In the genomic region with DNA sequence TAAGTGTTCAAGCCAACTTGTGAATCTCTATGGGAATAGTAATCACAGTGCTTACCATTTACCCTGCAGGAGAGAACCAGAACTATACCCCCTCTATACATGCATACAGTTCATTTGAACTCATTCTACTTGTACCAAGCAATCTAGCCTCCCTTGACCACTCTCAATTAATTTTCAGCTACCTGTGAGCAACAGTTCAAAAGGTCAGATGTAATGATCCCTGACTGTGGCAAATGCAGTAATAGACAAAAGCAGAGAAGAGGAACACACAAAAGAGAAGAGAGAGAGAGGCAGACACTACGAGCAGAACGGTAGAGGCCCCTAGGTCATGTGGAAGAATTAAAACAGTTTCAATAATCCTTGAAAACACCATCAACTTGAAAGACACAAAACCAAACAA, we compare ENCODE assay signal across 1 cellular context.
TF ChIP-seq lines count a peak whose summit lies in the region.

No MANE protein-coding gene starts in this region.

TF ChIP-seq in H1, 55 proteins besides CTCF, POLR2A, EP300 and RAD21:
- no peak for TF ChIP-seq TCF12 (IDR thresholded peaks at IDR 0.05; ENCODE audit: low read depth, low read length)
- TF ChIP-seq RFX5 (IDR thresholded peaks at IDR 0.05; ENCODE audit: borderline replicate concordance, low read depth, low read length): no peak
- no peak for TF ChIP-seq RBBP5 (IDR thresholded peaks at IDR 0.05; ENCODE audit: borderline replicate concordance, low read depth, low read length)
- no peak for TF ChIP-seq SIRT6 (IDR thresholded peaks at IDR 0.05; ENCODE audit: low read length)
- no peak for TF ChIP-seq TBP (IDR thresholded peaks at IDR 0.05; ENCODE audit: low read depth, low read length)
- no peak for TF ChIP-seq GTF2F1 (IDR thresholded peaks at IDR 0.05; ENCODE audit: borderline replicate concordance, low read depth, low read length)
- TF ChIP-seq SUZ12 (IDR thresholded peaks at IDR 0.05; ENCODE audit: low read length): no peak
- no peak for TF ChIP-seq MAFK (IDR thresholded peaks at IDR 0.05; ENCODE audit: low read depth, low read length)
- TF ChIP-seq, protein P1, sequence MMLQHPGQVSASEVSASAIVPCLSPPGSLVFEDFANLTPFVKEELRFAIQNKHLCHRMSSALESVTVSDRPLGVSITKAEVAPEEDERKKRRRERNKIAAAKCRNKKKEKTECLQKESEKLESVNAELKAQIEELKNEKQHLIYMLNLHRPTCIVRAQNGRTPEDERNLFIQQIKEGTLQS (IDR thresholded peaks at IDR 0.05; ENCODE audit: insufficient read depth, low read depth, low read length): no peak
- TF ChIP-seq CBX5 (IDR thresholded peaks at IDR 0.05; ENCODE audit: low read depth, low read length): no peak
- no peak for TF ChIP-seq SP1 (IDR thresholded peaks at IDR 0.05; ENCODE audit: low read depth, low read length)
- no peak for TF ChIP-seq HDAC2 (IDR thresholded peaks at IDR 0.05; ENCODE audit: borderline replicate concordance in 1 of 2, low read depth in 2 of 2, low read length in 2 of 2)
- TF ChIP-seq CEBPB (IDR thresholded peaks at IDR 0.05; ENCODE audit: low read depth, low read length): no peak
- no peak for TF ChIP-seq KDM5A (IDR thresholded peaks at IDR 0.05; ENCODE audit: low read length)
- no peak for TF ChIP-seq ZNF274 (IDR thresholded peaks at IDR 0.05; ENCODE audit: borderline replicate concordance, extremely low read depth, low read length)
